Comparison of ENCODE assay signal across 9 cellular contexts in the genomic region with DNA sequence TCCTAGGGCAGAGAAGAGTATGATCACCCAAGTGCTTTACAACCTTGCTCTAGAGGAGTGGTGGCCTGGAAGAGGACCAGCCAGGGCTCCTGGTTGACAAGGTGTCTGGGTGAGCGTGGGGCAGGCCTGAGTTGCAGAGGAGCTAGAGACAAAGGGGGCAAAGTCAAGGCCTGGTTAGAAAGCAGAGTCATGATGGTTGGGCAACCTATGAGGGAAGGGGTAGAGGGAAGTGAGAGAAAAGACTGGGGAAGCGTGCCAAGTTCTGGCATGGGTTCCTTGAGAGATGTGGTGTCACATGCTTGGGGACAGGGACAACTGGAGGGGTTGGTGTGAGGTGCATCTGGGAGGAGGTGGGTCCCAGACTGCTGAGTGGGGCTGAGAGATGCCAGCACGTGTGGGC. TPM values are rescaled to one million over a fixed set of nuclear protein-coding genes. Genes with fewer than 3 reads are reported as not detected.
DNase-seq lines count a peak whose midpoint lies in the region; ATAC-seq and TF ChIP-seq lines count a peak whose summit lies in the region.
"Had no signal": no experiment of that assay in that cellular context is flagged by ENCODE, and none has a peak within 500 bp of the region (broad histone marks: within the 10 kb centered on the region; RNA-seq: fewer than 3 reads in every experiment).

No MANE protein-coding gene starts in this region.

- H3K36me3 Mint-ChIP-seq in endothelial cell (ENCODE audit: low read depth, unreplicated experiment) = no peaks in the 10 kb centered on the region
- H3K36me3 Mint-ChIP-seq in naive thymus-derived CD8-positive, alpha-beta T cell = peaks cover 0 to 2% (median 0%) of the 10 kb centered on the region in 3 donors

- no peak overlapping the region for H3K4me3 ChIP-seq in breast epithelium
- H3K4me3 ChIP-seq in osteoblast (ENCODE audit: insufficient read depth, low read length) = no peak overlapping the region

- peaks cover 5% of the 10 kb centered on the region for H3K79me2 ChIP-seq in osteoblast (ENCODE audit: insufficient read depth, low read length)

- peaks cover 4% of the 10 kb centered on the region for H3K27me3 Mint-ChIP-seq in endothelial cell (ENCODE audit: unreplicated experiment)
- no peaks in the 10 kb centered on the region for H3K27me3 Mint-ChIP-seq in naive thymus-derived CD8-positive, alpha-beta T cell

- no peaks in the 10 kb centered on the region for H3K27me3 ChIP-seq in breast epithelium
- H3K27me3 ChIP-seq in osteoblast (ENCODE audit: insufficient read depth, low read length) = no peaks in the 10 kb centered on the region

- intact Hi-C loops in breast epithelium (cut with DNase I; ENCODE audit: low total_unique reads) = loop anchor here (10.0 kb wide), 1 partner anchor 78 kb away; no protein-coding TSS in a partner anchor

- no peak overlapping the region for H3K4me2 ChIP-seq in osteoblast (ENCODE audit: insufficient read depth, low read length)

- POLR2A ChIA-PET in naive thymus-derived CD8-positive, alpha-beta T cell (lab: Charles Lee) = interaction anchor here (9.5 to 21.9 kb wide), 4 partner anchors 14 to 76 kb away, joined by 126 to 2148 read pairs (median 1206); a partner anchor contains a TSS

- H2AFZ ChIP-seq in osteoblast (ENCODE audit: low read length) = no peak overlapping the region

- no peak for ATAC-seq in naive thymus-derived CD8-positive, alpha-beta T cell
- no peak for ATAC-seq in HG03432 (IDR thresholded peaks at IDR 0.05; ENCODE audit: unreplicated experiment)

- H3K9me3 Mint-ChIP-seq in endothelial cell (ENCODE audit: unreplicated experiment) = no peaks in the 10 kb centered on the region
- peaks cover 0 to 2% (median 0%) of the 10 kb centered on the region in 9 donors for H3K9me3 Mint-ChIP-seq in naive thymus-derived CD8-positive, alpha-beta T cell

- no peak for TF ChIP-seq POLR2A in breast epithelium (IDR thresholded peaks at IDR 0.05)

- no peaks in the 10 kb centered on the region for H3K9me3 ChIP-seq in breast epithelium
- no peaks in the 10 kb centered on the region for H3K9me3 ChIP-seq in osteoblast (ENCODE audit: low read depth, low read length)

- H3K36me3 ChIP-seq in breast epithelium = no peaks in the 10 kb centered on the region
- H3K36me3 ChIP-seq in osteoblast (ENCODE audit: insufficient read depth, low read length) = no peaks in the 10 kb centered on the region

- H4K20me1 ChIP-seq in osteoblast (ENCODE audit: insufficient read depth, low read length) = no peaks in the 10 kb centered on the region

- H3K4me1 ChIP-seq in breast epithelium (peaks cover 0 to 5% of the 10 kb centered on the region in 2 donors), osteoblast (ENCODE audit: insufficient read depth, low read length) (peaks cover 10% of the 10 kb centered on the region)

- peaks cover 6% of the 10 kb centered on the region for H3K4me1 Mint-ChIP-seq in endothelial cell (ENCODE audit: unreplicated experiment)
- peaks cover 22 to 66% (median 53%) of the 10 kb centered on the region in 4 donors for H3K4me1 Mint-ChIP-seq in naive thymus-derived CD8-positive, alpha-beta T cell

- H3K27ac ChIP-seq in breast epithelium = peak overlapping the region in 1 of 2 donors; percentile 44
- H3K27ac ChIP-seq in osteoblast (ENCODE audit: low read depth, low read length) = no peak overlapping the region

- peak overlapping the region; percentile 21 for H3K4me3 Mint-ChIP-seq in endothelial cell (ENCODE audit: unreplicated experiment)
- H3K4me3 Mint-ChIP-seq in naive thymus-derived CD8-positive, alpha-beta T cell = peak overlapping the region in 6 of 10 donors; percentile 1 to 53 (median 36)

- TF ChIP-seq CTCF in endothelial cell (IDR thresholded peaks at IDR 0.05; ENCODE audit: unreplicated experiment) (no peak), breast epithelium (IDR thresholded peaks at IDR 0.05) (no peak), osteoblast (IDR thresholded peaks at IDR 0.05; ENCODE audit: extremely low read depth, low read depth, low read length) (no peak)

- peak overlapping the region; percentile 30 for H3K27ac Mint-ChIP-seq in endothelial cell (ENCODE audit: unreplicated experiment)
- peak overlapping the region in 9 of 10 donors; percentile 66 to 95 (median 89) for H3K27ac Mint-ChIP-seq in naive thymus-derived CD8-positive, alpha-beta T cell

- DNase-seq in Ammon's horn (ENCODE audit: low spot score) = peak; percentile 75
- peak; percentile 98 for DNase-seq in NOMO-1 treated with DMSO at 0.1 percent for 48 hours (lab: John Stamatoyannopoulos, UW; ENCODE audit: unreplicated experiment)
- no peak for DNase-seq in endothelial cell (ENCODE audit: low spot score)
- DNase-seq in naive thymus-derived CD8-positive, alpha-beta T cell = no peak
- DNase-seq in breast epithelium (ENCODE audit: low spot score in 2 of 2) = no peak
- no peak for DNase-seq in osteoblast (ENCODE audit: insufficient read length, low spot score, missing footprints)
- DNase-seq in stimulated activated CD4-positive, alpha-beta T cell treated with anti-CD3 and anti-CD28 coated beads, Interleukin-12 subunit alpha, Interleukin-12 subunit beta, amount 100 ng/mL, for 4 hours = no peak
- DNase-seq: foreskin fibroblast had no signal

RNA-seq across cellular contexts. Expression of a gene that starts 13.5 kb away (rescaled TPM):
- total RNA-seq in endothelial cell (ENCODE audit: unreplicated experiment) (72.1 TPM), breast epithelium (100 to 1,000 TPM; 111 to 155 (median 124) TPM), osteoblast (14.7 and 15.6 TPM in 2 replicates)
- total RNA-seq in naive thymus-derived CD8-positive, alpha-beta T cell = 100 to 1,000 TPM; 264 to 274 TPM
- polyA plus RNA-seq in naive thymus-derived CD8-positive, alpha-beta T cell = 100 to 1,000 TPM; 222 to 420 (median 390) TPM

Comparison
In these comparisons a context has a peak if more than half of its experiments do, and no peak if none do; other contexts are left out.
1. DNase-seq: peak in Ammon's horn (single experiment) and NOMO-1 treated with DMSO at 0.1 percent for 48 hours (single experiment); none in endothelial cell (single experiment), naive thymus-derived CD8-positive, alpha-beta T cell (0 of 10), breast epithelium (0 of 2), osteoblast (single experiment) and stimulated activated CD4-positive, alpha-beta T cell treated with anti-CD3 and anti-CD28 coated beads, Interleukin-12 subunit alpha, Interleukin-12 subunit beta, amount 100 ng/mL, for 4 hours (single experiment).